8 cellular contexts compared by ENCODE assay signal in the genomic region with DNA sequence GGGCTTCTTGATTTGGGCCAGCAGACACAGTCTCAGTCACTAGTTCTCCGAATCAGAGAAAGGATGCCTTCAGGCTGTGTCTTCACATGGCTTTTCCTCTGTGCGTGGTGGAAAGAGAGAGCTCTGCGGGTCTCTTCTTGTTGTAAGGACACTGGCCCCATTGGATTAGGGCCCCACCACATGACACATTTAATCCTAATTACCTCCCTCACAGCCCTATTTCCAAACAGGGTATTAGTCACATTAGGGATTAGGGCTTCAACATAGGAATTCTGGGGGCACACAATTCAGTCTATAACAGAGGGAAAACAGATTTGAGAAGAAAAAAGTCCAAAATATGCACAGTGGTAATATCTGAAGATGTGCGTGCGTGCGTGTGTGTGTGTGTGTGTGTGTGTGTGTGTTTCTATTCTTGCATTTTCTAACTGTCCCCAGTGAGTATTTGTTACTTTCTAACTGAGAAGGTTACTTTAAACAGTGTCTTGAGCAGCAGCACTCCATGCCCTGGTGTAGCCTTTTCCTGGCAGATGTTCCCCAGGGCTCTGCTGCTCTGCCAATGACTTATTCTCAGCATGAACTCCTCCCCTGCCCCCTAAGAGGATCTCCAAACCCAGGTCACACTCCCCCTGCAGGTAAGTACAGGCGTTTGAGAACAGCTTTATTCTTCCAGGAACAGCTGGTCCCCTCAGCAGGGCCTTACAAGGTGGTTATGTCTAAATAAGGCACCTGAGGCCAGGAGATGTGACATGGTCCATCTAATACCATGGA.
DNase-seq lines count a peak whose midpoint lies in the region; ATAC-seq and TF ChIP-seq lines count a peak whose summit lies in the region.

No MANE protein-coding gene starts in this region.

- no peak overlapping the region for H3K4me2 ChIP-seq in HCT116 (ENCODE audit: low read length)

- TF ChIP-seq CTCF in HCT116 (IDR thresholded peaks at IDR 0.05 in 2 of 3, conservative IDR thresholded peaks at IDR 0.05 in 1 of 3; ENCODE audit: borderline replicate concordance in 1 of 3, insufficient read depth in 1 of 3, low read depth in 2 of 3, low read length in 2 of 3), result peak; percentile 28 to 69 (median 54); a peak in 5 of 6 replicates
- peak; percentile 36 for TF ChIP-seq CTCF in type B pancreatic cell (conservative IDR thresholded peaks at IDR 0.05)

- peaks cover 0 to 9% of the 10 kb centered on the region in 2 experiments; a peak in 1 of 4 replicates for H3K4me1 ChIP-seq in HCT116 (ENCODE audit: control insufficient read depth in 1 of 2, insufficient read depth in 2 of 2, low read length in 2 of 2)

- no peaks in the 10 kb centered on the region for H4K20me1 ChIP-seq in HCT116 (ENCODE audit: insufficient read depth)

- H3K9me3 Mint-ChIP-seq in activated naive CD4-positive, alpha-beta T cell treated with anti-CD3 and anti-CD28 coated beads, Interleukin-2, amount 50 U/mL, for 24 hours, result no peaks in the 10 kb centered on the region
- peaks cover 4% of the 10 kb centered on the region for H3K9me3 Mint-ChIP-seq in type B pancreatic cell

- peak; percentile 94 for ATAC-seq in HCT116
- no peak for ATAC-seq in HG03469 (IDR thresholded peaks at IDR 0.05; ENCODE audit: unreplicated experiment)

- RAD21 ChIA-PET in HCT116 (lab: Charles Lee; ENCODE audit: low non-redundant PET in 1 of 2, low total read pairs in 2 of 2, uncharacterized antibody in 2 of 2, unreplicated experiment in 2 of 2), result no interaction called here

- TF ChIP-seq POLR2A in HCT116 (IDR thresholded peaks at IDR 0.05; ENCODE audit: borderline replicate concordance, extremely low read depth, insufficient read depth, insufficient read length), result no peak

- H3K9me2 ChIP-seq in HCT116 (ENCODE audit: insufficient read depth), result no peaks in the 10 kb centered on the region

- TF ChIP-seq RAD21 in HCT116 (IDR thresholded peaks at IDR 0.05; ENCODE audit: low read depth), result peak; percentile 52

- POLR2A ChIA-PET in HCT116 (lab: Charles Lee), result no interaction called here

- no peak overlapping the region for H3K27ac ChIP-seq in HCT116 (ENCODE audit: low read depth, low read length)

- BruUV-seq in HCT116 (replicated peaks; lab: Mats Ljungman, UMichigan), result no TSS peak

- no peak overlapping the region for H3K9ac ChIP-seq in HCT116 (ENCODE audit: low read length)

- peaks cover 73% of the 10 kb centered on the region for H3K4me1 Mint-ChIP-seq in activated naive CD4-positive, alpha-beta T cell treated with anti-CD3 and anti-CD28 coated beads, Interleukin-2, amount 50 U/mL, for 24 hours
- H3K4me1 Mint-ChIP-seq in type B pancreatic cell (ENCODE audit: unreplicated experiment), result peaks cover 31% of the 10 kb centered on the region

- no peaks in the 10 kb centered on the region for H3K27me3 Mint-ChIP-seq in activated naive CD4-positive, alpha-beta T cell treated with anti-CD3 and anti-CD28 coated beads, Interleukin-2, amount 50 U/mL, for 24 hours
- H3K27me3 Mint-ChIP-seq in type B pancreatic cell, result no peaks in the 10 kb centered on the region

- no peaks in the 10 kb centered on the region for H3K27me3 ChIP-seq in HCT116 (ENCODE audit: insufficient read depth, low read length)

- no peak overlapping the region for H3K4me3 ChIP-seq in HCT116 (replicated peaks in 1 of 2; ENCODE audit: low read depth in 1 of 2, low read length in 2 of 2)

- H2AFZ ChIP-seq in HCT116 (ENCODE audit: low read depth, low read length, poor library complexity, severe bottlenecking), result no peak overlapping the region

- H3K79me2 ChIP-seq in HCT116 (ENCODE audit: insufficient read depth, low read length), result no peaks in the 10 kb centered on the region

- intact Hi-C loops in HCT116 (cut with micrococcal nuclease), result loop anchor here (5.0 kb wide), 1 partner anchor 219 kb away; no protein-coding TSS in a partner anchor

- H3K9me3 ChIP-seq in HCT116 (ENCODE audit: control insufficient read depth in 1 of 2, insufficient read depth in 1 of 2, low read depth in 1 of 2, low read length in 2 of 2), result no peaks in the 10 kb centered on the region

- CTCF ChIA-PET in HCT116 (lab: Charles Lee), result interaction anchor here (0.9 to 1.0 kb wide), 2 partner anchors 47 to 217 kb away, joined by 4 to 8 read pairs; no protein-coding TSS in a partner anchor

- peak; percentile 9 for DNase-seq in NCI-H146 (lab: John Stamatoyannopoulos, UW)
- DNase-seq in NCI-H146 treated with DMSO at 0.1 percent for 48 hours (lab: John Stamatoyannopoulos, UW; ENCODE audit: unreplicated experiment), result no peak
- DNase-seq in HCT116 (ENCODE audit: low read depth, low spot score), result peak; percentile 47
- DNase-seq in NOMO-1 (lab: John Stamatoyannopoulos, UW; ENCODE audit: unreplicated experiment in 2 of 2), result peak; percentile 11 to 27
- peak; percentile 50 for DNase-seq in kidney glomerular epithelial cell (lab: John Stamatoyannopoulos, UW)
- DNase-seq in type B pancreatic cell (ENCODE audit: extremely low spot score, unreplicated experiment), result no peak

- peak overlapping the region; percentile 95 for H3K27ac Mint-ChIP-seq in activated naive CD4-positive, alpha-beta T cell treated with anti-CD3 and anti-CD28 coated beads, Interleukin-2, amount 50 U/mL, for 24 hours
- no peak overlapping the region for H3K27ac Mint-ChIP-seq in type B pancreatic cell

- H3K36me3 Mint-ChIP-seq in activated naive CD4-positive, alpha-beta T cell treated with anti-CD3 and anti-CD28 coated beads, Interleukin-2, amount 50 U/mL, for 24 hours, result peaks cover 29% of the 10 kb centered on the region
- H3K36me3 Mint-ChIP-seq in type B pancreatic cell, result peaks cover 33% of the 10 kb centered on the region

- H3K4me3 Mint-ChIP-seq in activated naive CD4-positive, alpha-beta T cell treated with anti-CD3 and anti-CD28 coated beads, Interleukin-2, amount 50 U/mL, for 24 hours, result peak overlapping the region; percentile 36
- H3K4me3 Mint-ChIP-seq in type B pancreatic cell, result no peak overlapping the region

- H3K36me3 ChIP-seq in HCT116 (ENCODE audit: control insufficient read depth in 1 of 2, insufficient read depth in 2 of 2, low read length in 2 of 2), result no peaks in the 10 kb centered on the region

TF ChIP-seq in HCT116, 20 proteins besides CTCF, POLR2A, EP300 and RAD21:
- TF ChIP-seq EZH2phosphoT487 (IDR thresholded peaks at IDR 0.05; ENCODE audit: borderline replicate concordance) (no peak), JUND (IDR thresholded peaks at IDR 0.05) (no peak), ZNF274 (IDR thresholded peaks at IDR 0.05; ENCODE audit: low read depth, low read length) (no peak), SIN3A (IDR thresholded peaks at IDR 0.05; ENCODE audit: low read depth) (no peak), CEBPB (IDR thresholded peaks at IDR 0.05; ENCODE audit: low read depth) (no peak)

Comparison
In these comparisons a context has a peak if more than half of its experiments do, and no peak if none do; other contexts are left out.
1. DNase-seq: peak in NCI-H146 (single experiment), HCT116 (single experiment), NOMO-1 (2 of 2) and kidney glomerular epithelial cell (single experiment); none in NCI-H146 treated with DMSO at 0.1 percent for 48 hours (single experiment) and type B pancreatic cell (single experiment).